In genomic region chr1:119485246-119485645, GRCh38 we compare ENCODE assay signal across 22 cellular contexts. TPM values are rescaled to one million over a fixed set of nuclear protein-coding genes. Genes with fewer than 3 reads are reported as not detected.
DNase-seq lines count a peak whose midpoint lies in the region; TF ChIP-seq lines count a peak whose summit lies in the region.
"Had no signal": no experiment of that assay in that cellular context is flagged by ENCODE, and none has a peak within 500 bp of the region (broad histone marks: within the 10 kb centered on the region; RNA-seq: fewer than 3 reads in every experiment).

No MANE protein-coding gene starts in this region.

- TF ChIP-seq POLR2A in esophagus muscularis mucosa (IDR thresholded peaks at IDR 0.05; ENCODE audit: low read depth) (no peak), vagina (IDR thresholded peaks at IDR 0.05) (no peak)

- no peak overlapping the region for H3K9ac ChIP-seq in trophoblast cell (ENCODE audit: low read length)
- no peak overlapping the region for H3K9ac ChIP-seq in mammary epithelial cell (ENCODE audit: insufficient read depth, low read length)

- peaks cover 3 to 4% (median 4%) of the 10 kb centered on the region in 3 donors for H3K27me3 Mint-ChIP-seq in CD14-positive monocyte (ENCODE audit: low read depth in 3 of 3)

- no peak overlapping the region for H2AFZ ChIP-seq in trophoblast cell (ENCODE audit: insufficient read depth, low read length, poor library complexity)
- H2AFZ ChIP-seq in mammary epithelial cell (ENCODE audit: low read depth, low read length) = no peak overlapping the region
- H2AFZ ChIP-seq: GM23338 had no signal

- no TSS peak for BruUV-seq in mammary epithelial cell (replicated peaks; lab: Mats Ljungman, UMichigan)

- WGBS in esophagus muscularis mucosa = 90% methylated on average over 3 of the region's 3 CpGs
- WGBS in trophoblast cell (ENCODE audit: extremely low coverage, insufficient coverage, insufficient read length) = no CpG with 5 or more reads among the region's 3 CpGs
- WGBS in mammary epithelial cell (ENCODE audit: low coverage, missing lambda C conversion rate) = 94% methylated on average over 3 of the region's 3 CpGs

- dilution Hi-C loops in mammary epithelial cell (cut with HindIII; ENCODE audit: low sequenced_read_pairs) = no loop called here

- CTCF ChIA-PET in mammary epithelial cell (lab: Charles Lee; ENCODE audit: low non-redundant PET) = no interaction called here

- no peak for TF ChIP-seq EP300 in esophagus muscularis mucosa (IDR thresholded peaks at IDR 0.05)

- H3K79me2 ChIP-seq in trophoblast cell (ENCODE audit: control insufficient read depth, insufficient read depth, low read length, poor library complexity) = no peaks in the 10 kb centered on the region
- H3K79me2 ChIP-seq in mammary epithelial cell (ENCODE audit: insufficient read depth, low read length) = no peaks in the 10 kb centered on the region

- no peak overlapping the region for H4K8ac ChIP-seq in trophoblast cell (ENCODE audit: low read depth, low read length)

- H2BK5ac ChIP-seq in trophoblast cell (ENCODE audit: low read depth, low read length, poor library complexity) = no peak overlapping the region

- intact Hi-C loops in esophagus muscularis mucosa (cut with DNase I) (no loop called here), vagina (cut with DNase I) (no loop called here), mammary epithelial cell (cut with micrococcal nuclease) (no loop called here), CD14-positive monocyte (cut with micrococcal nuclease) (no loop called here), tibial artery (cut with DNase I; ENCODE audit: low total_unique reads) (no loop called here)

- in situ Hi-C loops in mammary epithelial cell (cut with MboI; ENCODE audit: low sequenced_read_pairs in 2 of 2) = no loop called here

- H3K36me3 ChIP-seq in esophagus muscularis mucosa = no peaks in the 10 kb centered on the region
- H3K36me3 ChIP-seq in trophoblast cell (ENCODE audit: control insufficient read depth in 1 of 2, insufficient read depth in 2 of 2, low read length in 2 of 2) = no peaks in the 10 kb centered on the region
- H3K36me3 ChIP-seq in vagina = no peaks in the 10 kb centered on the region
- H3K36me3 ChIP-seq in mammary epithelial cell (ENCODE audit: insufficient read depth, low read length) = no peaks in the 10 kb centered on the region
- no peaks in the 10 kb centered on the region for H3K36me3 ChIP-seq in tibial artery

- peak overlapping the region; percentile 54 for H2BK120ac ChIP-seq in trophoblast cell (ENCODE audit: insufficient read depth, low read length, poor library complexity)

- no peak overlapping the region for H2BK12ac ChIP-seq in trophoblast cell (ENCODE audit: low read length)

- no peaks in the 10 kb centered on the region for H3K36me3 Mint-ChIP-seq in CD14-positive monocyte
- H3K36me3 Mint-ChIP-seq: CD4-positive, CD25-positive, alpha-beta regulatory T cell; CD8-positive, alpha-beta T cell had no signal

- no peak overlapping the region for H4K12ac ChIP-seq in trophoblast cell (ENCODE audit: low read depth, low read length)

- no peak overlapping the region for H3K14ac ChIP-seq in trophoblast cell (ENCODE audit: low read length)

- H3K4ac ChIP-seq in trophoblast cell (ENCODE audit: low read depth, low read length) = no peak overlapping the region

- H3K27me3 ChIP-seq in esophagus muscularis mucosa (no peaks in the 10 kb centered on the region), trophoblast cell (ENCODE audit: insufficient read depth, low read length) (no peaks in the 10 kb centered on the region), vagina (no peaks in the 10 kb centered on the region), mammary epithelial cell (ENCODE audit: insufficient read depth, low read length) (no peaks in the 10 kb centered on the region), tibial artery (no peaks in the 10 kb centered on the region)

- H3K4me3 Mint-ChIP-seq in CD14-positive monocyte = no peak overlapping the region
- H3K4me3 Mint-ChIP-seq: CD4-positive, CD25-positive, alpha-beta regulatory T cell; CD8-positive, alpha-beta T cell; GM23338; H9 had no signal

- TF ChIP-seq CTCF in esophagus muscularis mucosa (IDR thresholded peaks at IDR 0.05) (no peak), vagina (IDR thresholded peaks at IDR 0.05) (no peak), mammary epithelial cell (conservative IDR thresholded peaks at IDR 0.05 in 1 of 2, IDR thresholded peaks at IDR 0.05 in 1 of 2; ENCODE audit: extremely low read depth in 1 of 2, insufficient read depth in 1 of 2, low read depth in 1 of 2, low read length in 2 of 2) (no peak), CD14-positive monocyte (IDR thresholded peaks at IDR 0.05) (no peak), tibial artery (IDR thresholded peaks at IDR 0.05) (no peak)

- no peak overlapping the region for H3K23ac ChIP-seq in trophoblast cell (ENCODE audit: low read length)

- no peak overlapping the region for H3K4me3 ChIP-seq in esophagus muscularis mucosa
- H3K4me3 ChIP-seq in trophoblast cell (ENCODE audit: low read depth, low read length) = no peak overlapping the region
- no peak overlapping the region for H3K4me3 ChIP-seq in vagina
- H3K4me3 ChIP-seq in mammary epithelial cell (replicated peaks in 1 of 3; ENCODE audit: insufficient read depth in 1 of 3, low read depth in 2 of 3, low read length in 3 of 3) = no peak overlapping the region
- H3K4me3 ChIP-seq in tibial artery = no peak overlapping the region
- H3K4me3 ChIP-seq: GM23338 had no signal

- no peak overlapping the region for H3K27ac Mint-ChIP-seq in CD14-positive monocyte
- H3K27ac Mint-ChIP-seq: CD4-positive, CD25-positive, alpha-beta regulatory T cell; CD8-positive, alpha-beta T cell; GM23338; H9 had no signal

- DNase-seq in NCI-H526 (lab: John Stamatoyannopoulos, UW) (peak; percentile 24 to 39), esophagus muscularis mucosa (ENCODE audit: extremely low spot score) (peak; percentile 74), trophoblast cell (no peak), vagina (ENCODE audit: extremely low spot score in 2 of 2) (peak; percentile 37 to 47), mammary epithelial cell (no peak), CD14-positive monocyte (ENCODE audit: low spot score) (no peak), tibial artery (no peak)
- DNase-seq: C1 segment of cervical spinal cord; Calu3; CD4-positive, CD25-positive, alpha-beta regulatory T cell; CD8-positive, alpha-beta T cell; DMS53; DMS79 treated with DMSO at 0.1 percent for 48 hours; GF-D8; H9 had no signal

- no peak overlapping the region for H4K91ac ChIP-seq in trophoblast cell (ENCODE audit: low read depth, low read length)

- H3K18ac ChIP-seq in trophoblast cell (ENCODE audit: low read length) = no peak overlapping the region

- H3K9me3 ChIP-seq in esophagus muscularis mucosa = no peaks in the 10 kb centered on the region
- no peaks in the 10 kb centered on the region for H3K9me3 ChIP-seq in trophoblast cell (ENCODE audit: insufficient read depth, low read depth, low read length)
- no peaks in the 10 kb centered on the region for H3K9me3 ChIP-seq in vagina
- H3K9me3 ChIP-seq in mammary epithelial cell (replicated peaks; ENCODE audit: insufficient read depth, low read length) = no peaks in the 10 kb centered on the region
- no peaks in the 10 kb centered on the region for H3K9me3 ChIP-seq in tibial artery

- peaks cover 29% of the 10 kb centered on the region for H3K79me1 ChIP-seq in trophoblast cell (ENCODE audit: low read length)

- no peak overlapping the region for H3K27ac ChIP-seq in esophagus muscularis mucosa (replicated peaks in 1 of 4)
- no peak overlapping the region for H3K27ac ChIP-seq in trophoblast cell (ENCODE audit: low read depth, low read length)
- no peak overlapping the region for H3K27ac ChIP-seq in vagina
- H3K27ac ChIP-seq in mammary epithelial cell (ENCODE audit: insufficient read depth, low read depth, low read length) = no peak overlapping the region
- no peak overlapping the region for H3K27ac ChIP-seq in tibial artery

- H3K4me2 ChIP-seq in trophoblast cell (ENCODE audit: low read length) (no peak overlapping the region), mammary epithelial cell (ENCODE audit: insufficient read depth, low read depth, low read length) (no peak overlapping the region)
- H3K4me2 ChIP-seq: GM23338 had no signal

- peaks cover 0 to 2% (median 0%) of the 10 kb centered on the region in 7 donors for H3K9me3 Mint-ChIP-seq in CD14-positive monocyte
- H3K9me3 Mint-ChIP-seq: CD8-positive, alpha-beta T cell; H9 had no signal

- no peaks in the 10 kb centered on the region for H4K20me1 ChIP-seq in mammary epithelial cell (ENCODE audit: insufficient read depth, low read length)

- no peaks in the 10 kb centered on the region for H3K4me1 Mint-ChIP-seq in CD14-positive monocyte
- H3K4me1 Mint-ChIP-seq: CD4-positive, CD25-positive, alpha-beta regulatory T cell had no signal

- no peak overlapping the region for H2AK5ac ChIP-seq in trophoblast cell (ENCODE audit: low read length)

- no peaks in the 10 kb centered on the region for H3K4me1 ChIP-seq in esophagus muscularis mucosa
- peaks cover 10 to 25% of the 10 kb centered on the region in 2 experiments for H3K4me1 ChIP-seq in trophoblast cell (ENCODE audit: control insufficient read depth in 1 of 2, insufficient read depth in 2 of 2, low read length in 2 of 2)
- H3K4me1 ChIP-seq in vagina = no peaks in the 10 kb centered on the region
- no peaks in the 10 kb centered on the region for H3K4me1 ChIP-seq in mammary epithelial cell (ENCODE audit: insufficient read depth, low read length)
- H3K4me1 ChIP-seq in tibial artery = no peaks in the 10 kb centered on the region

RNA-seq across cellular contexts. Expression of gene HSD3B1, which starts 21.8 kb away (rescaled TPM):
- total RNA-seq in esophagus muscularis mucosa = not detected
- polyA plus RNA-seq in trophoblast cell (2013) = 250 and 277 TPM in 2 replicates
- total RNA-seq in vagina = not detected
- under 1 TPM in 1 of 2 donors, not detected in 1; 0.17 TPM for total RNA-seq in mammary epithelial cell
- 0.07 TPM for polyA plus RNA-seq in mammary epithelial cell
- polyA minus RNA-seq in mammary epithelial cell = not detected
- polyA plus RNA-seq in CD14-positive monocyte = not detected
- total RNA-seq: A172; A673; Calu3; CD4-positive, CD25-positive, alpha-beta regulatory T cell; CD8-positive, alpha-beta T cell; Daoy; G401; GM23338; H4; H9 had no signal
- polyA plus RNA-seq: BJ; CD4-positive, CD25-positive, alpha-beta regulatory T cell; GM23338 had no signal

Comparison
In these comparisons a context has a peak if more than half of its experiments do, and no peak if none do; other contexts are left out.
1. DNase-seq: peak in NCI-H526 (2 of 2), esophagus muscularis mucosa (single experiment) and vagina (2 of 2); none in trophoblast cell (0 of 2), mammary epithelial cell (single experiment), CD14-positive monocyte (single experiment) and tibial artery (0 of 2).